10 cellular contexts compared by ENCODE assay signal in the genomic region with DNA sequence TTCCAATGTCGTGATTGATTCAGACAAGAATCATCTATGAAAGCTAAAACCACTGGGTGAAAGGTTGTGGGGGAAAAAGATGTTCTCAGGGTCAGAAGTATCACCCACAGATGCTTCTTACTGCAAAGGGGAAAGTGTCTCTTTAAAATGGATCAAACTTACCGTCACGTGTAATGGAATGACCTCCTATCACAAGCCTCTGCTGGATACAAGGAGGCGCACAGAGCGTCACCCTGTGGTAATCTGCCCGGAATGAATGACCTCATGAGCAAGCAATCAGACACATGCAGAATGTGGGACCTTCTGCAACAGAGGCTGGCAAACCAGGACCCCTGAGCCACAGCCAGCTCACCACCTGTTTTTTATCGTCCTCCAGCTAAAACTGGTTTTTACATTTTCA. TPM values are rescaled to one million over a fixed set of nuclear protein-coding genes. Genes with fewer than 3 reads are reported as not detected.
DNase-seq lines count a peak whose midpoint lies in the region; ATAC-seq and TF ChIP-seq lines count a peak whose summit lies in the region.
"Had no signal": no experiment of that assay in that cellular context is flagged by ENCODE, and none has a peak within 500 bp of the region (broad histone marks: within the 10 kb centered on the region; RNA-seq: fewer than 3 reads in every experiment).

No MANE protein-coding gene starts in this region.

- ATAC-seq in HG03280 (IDR thresholded peaks at IDR 0.05; ENCODE audit: unreplicated experiment): no peak
- no peak for ATAC-seq in HG03457 (IDR thresholded peaks at IDR 0.05; ENCODE audit: unreplicated experiment)
- ATAC-seq: activated T-cell treated with anti-CD3 and anti-CD28 coated beads, Interleukin-2, amount 50 U/mL, for 72 hours had no signal

- H3K4me3 ChIP-seq in AG10803 (ENCODE audit: low read length): no peak overlapping the region

- no peak for TF ChIP-seq CTCF in AG10803 (conservative IDR thresholded peaks at IDR 0.05; ENCODE audit: low read length)

- peak; percentile 79 for DNase-seq in AG10803 (ENCODE audit: low read depth)
- DNase-seq in M059J (ENCODE audit: low read depth): peak; percentile 55
- DNase-seq in dedifferentiated amniotic fluid mesenchymal stem cell (ENCODE audit: extremely low spot score): peak; percentile 61
- DNase-seq in myocyte (ENCODE audit: low read depth): peak; percentile 99
- DNase-seq in NCI-H2196 (lab: John Stamatoyannopoulos, UW; ENCODE audit: unreplicated experiment): no peak
- no peak for DNase-seq in activated T-cell treated with anti-CD3 and anti-CD28 coated beads for 4 hours
- DNase-seq: activated T-cell treated with anti-CD3 and anti-CD28 coated beads, Interleukin-2, amount 50 U/mL, for 72 hours had no signal

RNA-seq across cellular contexts. Expression of gene WIPF3, which starts 33.0 kb away (rescaled TPM):
- total RNA-seq in M059J (2014; rRNA removed; shearing (Covaris generic)): not detected in 2 replicates
- total RNA-seq in myocyte: 1.5 and 2.5 TPM in 2 replicates
- 4.8 TPM for polyA plus RNA-seq in myocyte (2012)
- total RNA-seq: activated T-cell treated with anti-CD3 and anti-CD28 coated beads, Interleukin-2, amount 50 U/mL, for 72 hours; natural killer cell treated with Interleukin-12 subunit alpha and Interleukin-12 subunit beta and Interleukin-15 and Interleukin-18, amount 100 ng/mL, for 72 hours had no signal

Comparison
In these comparisons a context has a peak if more than half of its experiments do, and no peak if none do; other contexts are left out.
1. DNase-seq: peak in AG10803 (single experiment), M059J (single experiment), dedifferentiated amniotic fluid mesenchymal stem cell (single experiment) and myocyte (single experiment); none in NCI-H2196 (single experiment) and activated T-cell treated with anti-CD3 and anti-CD28 coated beads for 4 hours (single experiment).